Comparison of ENCODE assay signal across 25 cellular contexts in the genomic region with DNA sequence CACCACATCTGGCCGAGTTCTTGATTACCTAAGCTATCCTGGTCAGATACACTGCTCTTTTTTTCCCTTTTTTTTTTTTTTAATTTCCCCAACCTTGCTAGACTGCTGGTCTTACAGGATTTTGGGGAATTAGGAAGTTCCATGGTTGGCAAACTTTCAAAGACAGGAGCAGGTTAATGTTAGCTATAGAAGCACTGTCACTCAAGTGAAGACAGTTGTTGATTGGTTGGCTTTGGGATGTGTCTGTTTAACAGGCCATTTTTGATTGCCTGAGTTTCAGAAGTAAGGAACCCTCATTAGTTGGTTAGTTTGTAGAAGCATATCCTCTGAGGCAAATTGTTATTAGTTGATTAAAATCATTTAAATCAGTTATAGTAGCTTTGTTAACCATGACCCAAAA. TPM values are rescaled to one million over a fixed set of nuclear protein-coding genes. Genes with fewer than 3 reads are reported as not detected.
DNase-seq lines count a peak whose midpoint lies in the region; ATAC-seq, FAIRE-seq and TF ChIP-seq lines count a peak whose summit lies in the region.
"Had no signal": no experiment of that assay in that cellular context is flagged by ENCODE, and none has a peak within 500 bp of the region (broad histone marks: within the 10 kb centered on the region; RNA-seq: fewer than 3 reads in every experiment).

No MANE protein-coding gene starts in this region.

- peaks cover 34% of the 10 kb centered on the region for H3K36me3 Mint-ChIP-seq in activated naive CD4-positive, alpha-beta T cell treated with anti-CD3 and anti-CD28 coated beads for 36 hours (ENCODE audit: low read depth)
- no peaks in the 10 kb centered on the region for H3K36me3 Mint-ChIP-seq in T-helper 17 cell (ENCODE audit: low read depth)
- H3K36me3 Mint-ChIP-seq in effector memory CD8-positive, alpha-beta T cell (ENCODE audit: insufficient read depth): peaks cover 83% of the 10 kb centered on the region

- peaks cover 50% of the 10 kb centered on the region for H3K4me1 Mint-ChIP-seq in activated naive CD4-positive, alpha-beta T cell treated with anti-CD3 and anti-CD28 coated beads for 36 hours (ENCODE audit: low read depth)
- H3K4me1 Mint-ChIP-seq in T-helper 17 cell: peaks cover 31% of the 10 kb centered on the region
- H3K4me1 Mint-ChIP-seq in effector memory CD8-positive, alpha-beta T cell (ENCODE audit: low read depth in 2 of 2): peaks cover 35 to 69% of the 10 kb centered on the region in 2 donors
- H3K4me1 Mint-ChIP-seq: nephron had no signal

- intact Hi-C loops in activated naive CD4-positive, alpha-beta T cell treated with anti-CD3 and anti-CD28 coated beads for 36 hours (cut with micrococcal nuclease): no loop called here

- no peak overlapping the region for H3K4me3 ChIP-seq in subcutaneous abdominal adipose tissue (ENCODE audit: low read depth in 1 of 5, low read length in 5 of 5)
- H3K4me3 ChIP-seq: adrenal gland, body of pancreas had no signal

- no peaks in the 10 kb centered on the region for H3K27me3 Mint-ChIP-seq in activated naive CD4-positive, alpha-beta T cell treated with anti-CD3 and anti-CD28 coated beads for 36 hours (ENCODE audit: low read depth)
- no peaks in the 10 kb centered on the region for H3K27me3 Mint-ChIP-seq in T-helper 17 cell
- H3K27me3 Mint-ChIP-seq in effector memory CD8-positive, alpha-beta T cell: no peaks in the 10 kb centered on the region
- H3K27me3 Mint-ChIP-seq: activated CD4-positive, alpha-beta T cell treated with anti-CD3 and anti-CD28 coated beads for 36 hours had no signal

- H3K27ac Mint-ChIP-seq in activated naive CD4-positive, alpha-beta T cell treated with anti-CD3 and anti-CD28 coated beads for 36 hours: peak overlapping the region; percentile 31
- peak overlapping the region; percentile 76 for H3K27ac Mint-ChIP-seq in T-helper 17 cell
- peak overlapping the region; percentile 81 to 90 for H3K27ac Mint-ChIP-seq in effector memory CD8-positive, alpha-beta T cell
- H3K27ac Mint-ChIP-seq: nephron had no signal

- peak overlapping the region in 1 of 5 donors; percentile 21 for H3K9ac ChIP-seq in subcutaneous abdominal adipose tissue (ENCODE audit: low read length in 5 of 5)

- TF ChIP-seq CTCF in D721Med (IDR thresholded peaks at IDR 0.05; ENCODE audit: insufficient read depth, missing control alignments): no peak

- CTCF ChIA-PET in activated naive CD4-positive, alpha-beta T cell treated with anti-CD3 and anti-CD28 coated beads for 36 hours (lab: Charles Lee): no interaction called here

- H3K4me3 Mint-ChIP-seq in activated naive CD4-positive, alpha-beta T cell treated with anti-CD3 and anti-CD28 coated beads for 36 hours: no peak overlapping the region
- peak overlapping the region; percentile 49 for H3K4me3 Mint-ChIP-seq in T-helper 17 cell
- H3K4me3 Mint-ChIP-seq in effector memory CD8-positive, alpha-beta T cell: peak overlapping the region; percentile 25 to 33
- H3K4me3 Mint-ChIP-seq: activated CD4-positive, alpha-beta T cell treated with anti-CD3 and anti-CD28 coated beads for 36 hours; nephron had no signal

- H3K4me1 ChIP-seq in subcutaneous abdominal adipose tissue (ENCODE audit: control insufficient read depth in 5 of 5, insufficient read depth in 5 of 5, low read length in 5 of 5): peaks cover 0 to 13% (median 8%) of the 10 kb centered on the region in 5 donors
- H3K4me1 ChIP-seq: BE2C had no signal

- peak overlapping the region; percentile 24 for H3K27ac ChIP-seq in subcutaneous abdominal adipose tissue (ENCODE audit: low read depth, low read length)
- H3K27ac ChIP-seq: adrenal gland, body of pancreas, RWPE1 had no signal

- peaks cover 8 to 24% (median 22%) of the 10 kb centered on the region in 5 donors for H3K36me3 ChIP-seq in subcutaneous abdominal adipose tissue (ENCODE audit: control insufficient read depth in 5 of 5, insufficient read depth in 5 of 5, low read length in 5 of 5)

- no peaks in the 10 kb centered on the region for H3K27me3 ChIP-seq in subcutaneous abdominal adipose tissue (ENCODE audit: control insufficient read depth in 5 of 5, insufficient read depth in 4 of 5, low read length in 5 of 5)
- H3K27me3 ChIP-seq: adrenal gland, BE2C, body of pancreas had no signal

- no peak for DNase-seq in activated naive CD4-positive, alpha-beta T cell treated with anti-CD3 and anti-CD28 coated beads for 36 hours
- DNase-seq in activated naive CD4-positive, alpha-beta T cell (lab: John Stamatoyannopoulos, UW): no peak
- DNase-seq in T-helper 17 cell: no peak
- no peak for DNase-seq in effector memory CD8-positive, alpha-beta T cell
- no peak for DNase-seq in D721Med (ENCODE audit: insufficient read length, low spot score)
- no peak for DNase-seq in activated effector memory CD4-positive, alpha-beta T cell treated with anti-CD3 and anti-CD28 coated beads, Interleukin-2, amount 50 U/mL, for 16 hours
- no peak for DNase-seq in NCI-H2029 (lab: John Stamatoyannopoulos, UW)
- DNase-seq: activated CD4-positive, alpha-beta T cell treated with anti-CD3 and anti-CD28 coated beads for 36 hours; adrenal gland; BE2C; body of pancreas; Karpas-422; midbrain; NCI-H1436; NCI-H2107; NCI-H446; NCI-H774; retina; small intestine; trophoblast cell had no signal

- ATAC-seq in T-helper 17 cell: no peak
- ATAC-seq in effector memory CD8-positive, alpha-beta T cell (replicated peaks): no peak
- ATAC-seq: body of pancreas, HCT116 had no signal

- H3K9me3 ChIP-seq in T-helper 17 cell (ENCODE audit: control insufficient read depth, low read length, poor library complexity, severe bottlenecking) (no peaks in the 10 kb centered on the region), subcutaneous abdominal adipose tissue (ENCODE audit: control insufficient read depth in 5 of 5, low read length in 5 of 5) (no peaks in the 10 kb centered on the region)
- H3K9me3 ChIP-seq: adrenal gland, BE2C, body of pancreas had no signal

- FAIRE-seq in D721Med (lab: Jason Lieb, UNC): no peak
- FAIRE-seq: keratinocyte, small intestine had no signal

- H3K9me3 Mint-ChIP-seq in activated naive CD4-positive, alpha-beta T cell treated with anti-CD3 and anti-CD28 coated beads for 36 hours: no peaks in the 10 kb centered on the region
- H3K9me3 Mint-ChIP-seq in effector memory CD8-positive, alpha-beta T cell: no peaks in the 10 kb centered on the region
- H3K9me3 Mint-ChIP-seq: nephron had no signal

RNA-seq across cellular contexts. Expression of a gene that starts 36.8 kb away (rescaled TPM):
- 100 to 1,000 TPM; 170 TPM for total RNA-seq in activated naive CD4-positive, alpha-beta T cell treated with anti-CD3 and anti-CD28 coated beads for 36 hours
- 100 to 1,000 TPM; 251 to 319 TPM for total RNA-seq in T-helper 17 cell

RNA-seq across cellular contexts. Expression of a gene that starts 39.3 kb away (rescaled TPM):
- total RNA-seq in activated naive CD4-positive, alpha-beta T cell treated with anti-CD3 and anti-CD28 coated beads for 36 hours: 100 to 1,000 TPM; 126 to 135 TPM
- total RNA-seq in T-helper 17 cell: 10 to 100 TPM; 39.2 to 42.4 TPM

Comparison
In these comparisons a context has a peak if more than half of its experiments do, and no peak if none do; other contexts are left out.
1. H3K27ac Mint-ChIP-seq: peak in every context shown above with its lines; median percentile 86 in effector memory CD8-positive, alpha-beta T cell; 76 in T-helper 17 cell; 31 in activated naive CD4-positive, alpha-beta T cell treated with anti-CD3 and anti-CD28 coated beads for 36 hours.